15 cellular contexts compared by ENCODE assay signal in genomic region chr4:40986375-40986774, GRCh38.
"Had no signal": no experiment of that assay in that cellular context is flagged by ENCODE, and none has a peak within 500 bp of the region (broad histone marks: within the 10 kb centered on the region; RNA-seq: fewer than 3 reads in every experiment).

No MANE protein-coding gene starts in this region.

- ATAC-seq: activated CD8-positive, alpha-beta memory T cell treated with anti-CD3 and anti-CD28 coated beads, Interleukin-2, amount 10 ng/mL, durations not matched to agents 7 days and 5 days; activated T-cell treated with anti-CD3 and anti-CD28 coated beads, Interleukin-2, amount 50 U/mL, for 4 hours; lower lobe of right lung; mucosa of descending colon; naive thymus-derived CD8-positive, alpha-beta T cell; SK-N-SH treated with all-trans-retinoic acid at 6 μM for 48 hours; stimulated activated naive B cell treated with anti-CD40 and anti-IgM and Interleukin-4, amounts not matched to agents 10 μg/mL and 1 μg/mL and 100 μg/mL, for 72 hours had no signal

- DNase-seq: activated CD4-positive, alpha-beta T cell treated with anti-CD3 and anti-CD28 coated beads, Interleukin-2, amount 50 U/mL, for 48 hours; activated CD8-positive, alpha-beta memory T cell treated with anti-CD3 and anti-CD28 coated beads, Interleukin-2, amount 10 ng/mL, durations not matched to agents 7 days and 5 days; activated gamma-delta T cell; activated T-cell treated with anti-CD3 and anti-CD28 coated beads, Interleukin-2, amount 50 U/mL, for 4 hours; aorta; esophagus squamous epithelium; kidney glomerular epithelial cell; lower lobe of right lung; mucosa of descending colon; naive thymus-derived CD8-positive, alpha-beta T cell; right lobe of liver; spleen; stimulated activated CD4-positive, alpha-beta T cell treated with anti-CD3 and anti-CD28 coated beads, Interleukin-1b, Interleukin-23, amount 100 ng/mL, for 48 hours; stimulated activated naive B cell treated with anti-CD40 and anti-IgM and Interleukin-4, amounts not matched to agents 10 μg/mL and 1 μg/mL and 100 μg/mL, for 72 hours had no signal
